Comparison of ENCODE assay signal across 14 cellular contexts in genomic region chr4:110296892-110297291, GRCh38.
A peak's percentile ranks its signal among the peaks of the same experiment; 100 is the strongest.
DNase-seq lines count a peak whose midpoint lies in the region; ATAC-seq and TF ChIP-seq lines count a peak whose summit lies in the region.
"Had no signal": no experiment of that assay in that cellular context is flagged by ENCODE, and none has a peak within 500 bp of the region (broad histone marks: within the 10 kb centered on the region; RNA-seq: fewer than 3 reads in every experiment).

No MANE protein-coding gene starts in this region.

- no peaks in the 10 kb centered on the region for H3K36me3 ChIP-seq in GM23338 (ENCODE audit: insufficient read depth)
- H3K36me3 ChIP-seq: Peyer's patch, prostate gland, suprapubic skin had no signal

- ATAC-seq in GM19035 (IDR thresholded peaks at IDR 0.05; ENCODE audit: unreplicated experiment) (peak; percentile 94), HG02610 (IDR thresholded peaks at IDR 0.05; ENCODE audit: unreplicated experiment) (peak; percentile 99), HG03378 (IDR thresholded peaks at IDR 0.05; ENCODE audit: unreplicated experiment) (peak; percentile 98), GM23338 (no peak), HG03095 (IDR thresholded peaks at IDR 0.05; ENCODE audit: unreplicated experiment) (no peak)
- ATAC-seq: body of pancreas had no signal

- no peaks in the 10 kb centered on the region for H3K79me2 ChIP-seq in GM23338 (replicated peaks; ENCODE audit: insufficient read depth)
- H3K79me2 ChIP-seq: hepatocyte had no signal

- TF ChIP-seq CTCF in GM12865 (IDR thresholded peaks at IDR 0.05; ENCODE audit: insufficient read depth, low read depth, low read length, missing control alignments) (no peak), GM23338 (conservative IDR thresholded peaks at IDR 0.05; ENCODE audit: low read depth in 2 of 2) (no peak)

- H3K27me3 ChIP-seq in GM23338 (ENCODE audit: insufficient read depth), result no peaks in the 10 kb centered on the region
- H3K27me3 ChIP-seq: body of pancreas, hepatocyte, Peyer's patch had no signal

- H3K4me3 Mint-ChIP-seq in GM23338, result no peak overlapping the region

- DNase-seq in GM12865 (ENCODE audit: low read depth) (peak; percentile 60), GM23338 (ENCODE audit: low spot score) (no peak), hypothalamus (lab: John Stamatoyannopoulos, UW) (no peak)
- no peak for DNase-seq in stimulated activated naive CD4-positive, alpha-beta T cell (lab: John Stamatoyannopoulos, UW)
- DNase-seq: body of pancreas, GOT3, Peyer's patch had no signal

- 0 out of 2 replicates have a peak, but pooled peaks cover 8% of the 10 kb centered on the region for H3K9me2 ChIP-seq in GM23338 (ENCODE audit: insufficient read depth)

- no peaks in the 10 kb centered on the region for H4K20me1 ChIP-seq in GM23338 (replicated peaks; ENCODE audit: insufficient read depth)

- no peak overlapping the region for H3K27ac Mint-ChIP-seq in GM23338

- H3K27me3 Mint-ChIP-seq in GM23338 (ENCODE audit: insufficient read depth, low read depth, poor library complexity), result no peaks in the 10 kb centered on the region

- no peaks in the 10 kb centered on the region for H3K4me1 Mint-ChIP-seq in GM23338

- no peak overlapping the region for H3K27ac ChIP-seq in GM23338 (ENCODE audit: low read depth)
- H3K27ac ChIP-seq: body of pancreas, hepatocyte, Peyer's patch, prostate gland, suprapubic skin had no signal

- H2AFZ ChIP-seq in GM23338, result no peak overlapping the region
- H2AFZ ChIP-seq: hepatocyte had no signal

- no peaks in the 10 kb centered on the region for H3K4me1 ChIP-seq in GM23338 (ENCODE audit: insufficient read depth)
- H3K4me1 ChIP-seq: body of pancreas, Peyer's patch, prostate gland, suprapubic skin had no signal

- no peaks in the 10 kb centered on the region for H3K9me3 Mint-ChIP-seq in GM23338

- H3K4me2 ChIP-seq in GM23338, result no peak overlapping the region
- H3K4me2 ChIP-seq: hepatocyte had no signal

- H3F3A ChIP-seq in GM23338 (replicated peaks; ENCODE audit: low read depth), result no peaks in the 10 kb centered on the region

- no peaks in the 10 kb centered on the region for H3K36me3 Mint-ChIP-seq in GM23338 (ENCODE audit: low read depth)

- no peak overlapping the region for H3K4me3 ChIP-seq in GM12865 (ENCODE audit: low read depth, low read length)
- H3K4me3 ChIP-seq in GM23338, result no peak overlapping the region
- H3K4me3 ChIP-seq: body of pancreas, hepatocyte, Peyer's patch, prostate gland, suprapubic skin had no signal

TF ChIP-seq in GM23338, 12 proteins besides CTCF, POLR2A, EP300 and RAD21:
- TF ChIP-seq ZNF114 (CRISPR knock-in tag; IDR thresholded peaks at IDR 0.05), result no peak
- TF ChIP-seq, protein P1, sequence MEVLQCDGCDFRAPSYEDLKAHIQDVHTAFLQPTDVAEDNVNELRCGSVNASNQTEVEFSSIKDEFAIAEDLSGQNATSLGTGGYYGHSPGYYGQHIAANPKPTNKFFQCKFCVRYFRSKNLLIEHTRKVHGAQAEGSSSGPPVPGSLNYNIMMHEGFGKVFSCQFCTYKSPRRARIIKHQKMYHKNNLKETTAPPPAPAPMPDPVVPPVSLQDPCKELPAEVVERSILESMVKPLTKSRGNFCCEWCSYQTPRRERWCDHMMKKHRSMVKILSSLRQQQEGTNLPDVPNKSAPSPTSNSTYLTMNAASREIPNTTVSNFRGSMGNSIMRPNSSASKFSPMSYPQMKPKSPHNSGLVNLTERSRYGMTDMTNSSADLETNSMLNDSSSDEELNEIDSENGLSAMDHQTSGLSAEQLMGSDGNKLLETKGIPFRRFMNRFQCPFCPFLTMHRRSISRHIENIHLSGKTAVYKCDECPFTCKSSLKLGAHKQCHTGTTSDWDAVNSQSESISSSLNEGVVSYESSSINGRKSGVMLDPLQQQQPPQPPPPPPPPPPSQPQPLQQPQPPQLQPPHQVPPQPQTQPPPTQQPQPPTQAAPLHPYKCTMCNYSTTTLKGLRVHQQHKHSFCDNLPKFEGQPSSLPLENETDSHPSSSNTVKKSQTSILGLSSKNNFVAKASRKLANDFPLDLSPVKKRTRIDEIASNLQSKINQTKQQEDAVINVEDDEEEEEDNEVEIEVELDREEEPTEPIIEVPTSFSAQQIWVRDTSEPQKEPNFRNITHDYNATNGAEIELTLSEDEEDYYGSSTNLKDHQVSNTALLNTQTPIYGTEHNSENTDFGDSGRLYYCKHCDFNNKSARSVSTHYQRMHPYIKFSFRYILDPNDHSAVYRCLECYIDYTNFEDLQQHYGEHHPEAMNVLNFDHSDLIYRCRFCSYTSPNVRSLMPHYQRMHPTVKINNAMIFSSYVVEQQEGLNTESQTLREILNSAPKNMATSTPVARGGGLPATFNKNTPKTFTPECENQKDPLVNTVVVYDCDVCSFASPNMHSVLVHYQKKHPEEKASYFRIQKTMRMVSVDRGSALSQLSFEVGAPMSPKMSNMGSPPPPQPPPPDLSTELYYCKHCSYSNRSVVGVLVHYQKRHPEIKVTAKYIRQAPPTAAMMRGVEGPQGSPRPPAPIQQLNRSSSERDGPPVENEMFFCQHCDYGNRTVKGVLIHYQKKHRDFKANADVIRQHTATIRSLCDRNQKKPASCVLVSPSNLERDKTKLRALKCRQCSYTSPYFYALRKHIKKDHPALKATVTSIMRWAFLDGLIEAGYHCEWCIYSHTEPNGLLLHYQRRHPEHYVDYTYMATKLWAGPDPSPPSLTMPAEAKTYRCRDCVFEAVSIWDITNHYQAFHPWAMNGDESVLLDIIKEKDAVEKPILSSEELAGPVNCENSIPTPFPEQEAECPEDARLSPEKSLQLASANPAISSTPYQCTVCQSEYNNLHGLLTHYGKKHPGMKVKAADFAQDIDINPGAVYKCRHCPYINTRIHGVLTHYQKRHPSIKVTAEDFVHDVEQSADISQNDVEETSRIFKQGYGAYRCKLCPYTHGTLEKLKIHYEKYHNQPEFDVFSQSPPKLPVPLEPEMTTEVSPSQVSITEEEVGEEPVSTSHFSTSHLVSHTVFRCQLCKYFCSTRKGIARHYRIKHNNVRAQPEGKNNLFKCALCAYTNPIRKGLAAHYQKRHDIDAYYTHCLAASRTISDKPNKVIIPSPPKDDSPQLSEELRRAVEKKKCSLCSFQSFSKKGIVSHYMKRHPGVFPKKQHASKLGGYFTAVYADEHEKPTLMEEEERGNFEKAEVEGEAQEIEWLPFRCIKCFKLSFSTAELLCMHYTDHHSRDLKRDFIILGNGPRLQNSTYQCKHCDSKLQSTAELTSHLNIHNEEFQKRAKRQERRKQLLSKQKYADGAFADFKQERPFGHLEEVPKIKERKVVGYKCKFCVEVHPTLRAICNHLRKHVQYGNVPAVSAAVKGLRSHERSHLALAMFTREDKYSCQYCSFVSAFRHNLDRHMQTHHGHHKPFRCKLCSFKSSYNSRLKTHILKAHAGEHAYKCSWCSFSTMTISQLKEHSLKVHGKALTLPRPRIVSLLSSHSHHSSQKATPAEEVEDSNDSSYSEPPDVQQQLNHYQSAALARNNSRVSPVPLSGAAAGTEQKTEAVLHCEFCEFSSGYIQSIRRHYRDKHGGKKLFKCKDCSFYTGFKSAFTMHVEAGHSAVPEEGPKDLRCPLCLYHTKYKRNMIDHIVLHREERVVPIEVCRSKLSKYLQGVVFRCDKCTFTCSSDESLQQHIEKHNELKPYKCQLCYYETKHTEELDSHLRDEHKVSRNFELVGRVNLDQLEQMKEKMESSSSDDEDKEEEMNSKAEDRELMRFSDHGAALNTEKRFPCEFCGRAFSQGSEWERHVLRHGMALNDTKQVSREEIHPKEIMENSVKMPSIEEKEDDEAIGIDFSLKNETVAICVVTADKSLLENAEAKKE (CRISPR knock-in tag; IDR thresholded peaks at IDR 0.05), result no peak
- TF ChIP-seq, protein P2, sequence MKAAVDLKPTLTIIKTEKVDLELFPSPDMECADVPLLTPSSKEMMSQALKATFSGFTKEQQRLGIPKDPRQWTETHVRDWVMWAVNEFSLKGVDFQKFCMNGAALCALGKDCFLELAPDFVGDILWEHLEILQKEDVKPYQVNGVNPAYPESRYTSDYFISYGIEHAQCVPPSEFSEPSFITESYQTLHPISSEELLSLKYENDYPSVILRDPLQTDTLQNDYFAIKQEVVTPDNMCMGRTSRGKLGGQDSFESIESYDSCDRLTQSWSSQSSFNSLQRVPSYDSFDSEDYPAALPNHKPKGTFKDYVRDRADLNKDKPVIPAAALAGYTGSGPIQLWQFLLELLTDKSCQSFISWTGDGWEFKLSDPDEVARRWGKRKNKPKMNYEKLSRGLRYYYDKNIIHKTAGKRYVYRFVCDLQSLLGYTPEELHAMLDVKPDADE (IDR thresholded peaks at IDR 0.05), result no peak
- TF ChIP-seq CREB1 (CRISPR knock-in tag; IDR thresholded peaks at IDR 0.05; ENCODE audit: low read depth), result no peak
- TF ChIP-seq POLR2AphosphoS5 (IDR thresholded peaks at IDR 0.05; ENCODE audit: low read depth), result no peak
- TF ChIP-seq EZH2phosphoT487 (IDR thresholded peaks at IDR 0.05; ENCODE audit: unreplicated experiment), result no peak
- no peak for TF ChIP-seq REST (IDR thresholded peaks at IDR 0.05; ENCODE audit: unreplicated experiment)

Comparison
In these comparisons a context has a peak if more than half of its experiments do, and no peak if none do; other contexts are left out.
1. ATAC-seq: peak in GM19035 (single experiment), HG02610 (single experiment) and HG03378 (single experiment); none in GM23338 (single experiment) and HG03095 (single experiment).